13 cellular contexts compared by ENCODE assay signal in genomic region chr2:235445116-235445515, GRCh38.
"Had no signal": no experiment of that assay in that cellular context is flagged by ENCODE, and none has a peak within 500 bp of the region (broad histone marks: within the 10 kb centered on the region; RNA-seq: fewer than 3 reads in every experiment).

No MANE protein-coding gene starts in this region.

- H3K9me3 ChIP-seq: left ventricle myocardium inferior, suprapubic skin, upper lobe of right lung had no signal

- H3K4me1 ChIP-seq: left ventricle myocardium inferior, suprapubic skin, upper lobe of right lung had no signal

- H3K27me3 ChIP-seq: upper lobe of right lung had no signal

- ATAC-seq: activated CD4-positive, CD25-positive, alpha-beta regulatory T cell treated with anti-CD3 and anti-CD28 coated beads, Interleukin-2, amount 50 U/mL, for 24 hours; upper lobe of right lung had no signal

- H3K4me3 ChIP-seq: left ventricle myocardium inferior, suprapubic skin, upper lobe of right lung had no signal

- FAIRE-seq: kidney, TTC549 had no signal

- H3K27ac ChIP-seq: left ventricle myocardium inferior, suprapubic skin, upper lobe of right lung had no signal

- H3K36me3 ChIP-seq: left ventricle myocardium inferior, suprapubic skin, upper lobe of right lung had no signal

- DNase-seq: activated naive CD4-positive, alpha-beta T cell treated with anti-CD3 and anti-CD28 coated beads, Interleukin-2, amount 50 U/mL, for 16 hours; central memory CD4-positive, alpha-beta T cell; erythroblast; kidney; left ventricle myocardium inferior; mesenchymal stem cell; nephron progenitor cell; stimulated activated CD4-positive, alpha-beta T cell treated with anti-CD3 and anti-CD28 coated beads, Interleukin-2, amount 100 ng/mL, for 48 hours; stimulated activated naive CD4-positive, alpha-beta T cell treated with Interleukin-2 at 50 U/mL for 16 hours; upper lobe of right lung had no signal
